Comparison of ENCODE assay signal across 4 cellular contexts in the genomic region with DNA sequence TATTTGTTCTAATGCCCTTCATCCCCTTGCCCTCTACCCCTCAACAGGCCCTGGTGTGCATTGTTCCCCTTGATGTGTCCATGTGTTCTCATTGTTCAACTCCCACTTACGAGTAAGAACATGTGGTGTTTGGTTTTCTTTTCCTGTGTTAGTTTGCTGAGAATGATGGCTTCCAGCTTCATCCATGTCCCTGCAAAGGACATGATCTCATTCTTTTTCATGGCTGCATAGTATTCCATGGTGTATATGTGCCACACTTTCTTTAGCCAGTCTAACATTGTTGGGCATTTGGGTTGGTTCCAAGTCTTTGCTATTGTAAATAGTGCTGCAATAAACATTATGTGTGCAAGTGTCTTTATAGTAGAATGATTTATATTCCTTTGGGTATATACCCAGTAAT. TPM values are rescaled to one million over a fixed set of nuclear protein-coding genes. Genes with fewer than 3 reads are reported as not detected.
"Had no signal": no experiment of that assay in that cellular context is flagged by ENCODE, and none has a peak within 500 bp of the region (broad histone marks: within the 10 kb centered on the region; RNA-seq: fewer than 3 reads in every experiment).

No MANE protein-coding gene starts in this region.

RNA-seq across cellular contexts. Expression of a gene that starts 7.3 kb away (rescaled TPM):
- total RNA-seq: kidney epithelial cell, lung microvascular endothelial cell had no signal
- polyA plus RNA-seq: immature natural killer cell, mammary epithelial cell had no signal
